Comparison of ENCODE assay signal across 8 cellular contexts in the genomic region with DNA sequence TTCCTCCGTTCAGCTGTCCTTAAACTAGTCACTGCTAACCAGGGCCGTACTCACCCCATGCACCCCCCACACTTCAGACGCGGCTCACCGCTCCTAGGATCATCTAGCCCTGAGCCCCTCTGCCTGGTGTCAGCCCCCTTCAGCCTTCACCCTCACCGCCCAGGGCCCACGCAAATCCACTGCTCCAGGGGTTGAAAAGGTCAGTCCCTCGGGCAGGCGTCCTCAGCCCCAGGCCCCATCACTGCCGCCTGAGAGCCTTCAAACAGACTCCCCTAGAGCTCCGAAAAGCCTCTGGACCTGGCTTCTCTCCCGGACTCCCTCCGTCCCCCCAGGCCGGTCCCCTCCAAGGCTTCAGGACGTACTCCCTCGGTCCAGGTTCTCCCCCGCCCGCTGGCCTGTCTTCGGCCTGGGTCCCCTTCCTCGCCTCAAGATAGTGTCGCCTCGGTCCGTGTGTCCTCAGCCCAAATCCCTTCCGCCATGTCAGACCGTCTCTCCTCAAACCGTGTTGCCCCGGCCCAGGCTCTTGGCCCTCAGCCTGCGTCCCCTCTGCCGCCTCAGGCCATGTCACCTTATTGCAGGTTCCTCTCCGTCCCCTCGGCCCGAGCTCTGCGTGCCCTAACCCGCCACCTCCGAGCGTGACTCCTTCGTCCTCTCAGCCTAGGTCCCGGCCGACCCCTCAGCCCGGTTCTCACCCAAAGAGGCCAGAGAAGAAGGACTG. TPM values are rescaled to one million over a fixed set of nuclear protein-coding genes. Genes with fewer than 3 reads are reported as not detected.
DNase-seq lines count a peak whose midpoint lies in the region; ATAC-seq and TF ChIP-seq lines count a peak whose summit lies in the region.

No MANE protein-coding gene starts in this region.

- peaks cover 94% of the 10 kb centered on the region for H3K4me1 Mint-ChIP-seq in CD4-positive, alpha-beta T cell (ENCODE audit: low read depth)
- peaks cover 84% of the 10 kb centered on the region for H3K4me1 Mint-ChIP-seq in activated naive CD8-positive, alpha-beta T cell (ENCODE audit: low read depth)

- H3K27ac ChIP-seq in CD4-positive, alpha-beta T cell (ENCODE audit: low read depth, low read length) = peak overlapping the region; percentile 93
- peak overlapping the region; percentile 94 for H3K27ac ChIP-seq in suprapubic skin

- DNase-seq in CD4-positive, alpha-beta T cell = no peak
- DNase-seq in islet precursor cell (peak; percentile 48), suprapubic skin (ENCODE audit: low spot score in 2 of 2) (peak; percentile 84 to 86), nucleus accumbens (lab: John Stamatoyannopoulos, UW) (no peak), NCI-H524 (lab: John Stamatoyannopoulos, UW) (no peak), GOT3 (lab: John Stamatoyannopoulos, UW) (no peak)

- peaks cover 54% of the 10 kb centered on the region for H3K4me1 ChIP-seq in suprapubic skin

- no peaks in the 10 kb centered on the region for H3K9me3 Mint-ChIP-seq in CD4-positive, alpha-beta T cell
- H3K9me3 Mint-ChIP-seq in activated naive CD8-positive, alpha-beta T cell (ENCODE audit: low read depth) = no peaks in the 10 kb centered on the region

- peaks cover 50% of the 10 kb centered on the region for H3K36me3 Mint-ChIP-seq in CD4-positive, alpha-beta T cell (ENCODE audit: low read depth)
- H3K36me3 Mint-ChIP-seq in activated naive CD8-positive, alpha-beta T cell = no peaks in the 10 kb centered on the region

- no peak for TF ChIP-seq POLR2A in suprapubic skin (IDR thresholded peaks at IDR 0.05)

- no peaks in the 10 kb centered on the region for H3K36me3 ChIP-seq in suprapubic skin

- no peaks in the 10 kb centered on the region for H3K27me3 ChIP-seq in CD4-positive, alpha-beta T cell (ENCODE audit: control insufficient read depth, insufficient read depth, low read length)
- no peaks in the 10 kb centered on the region for H3K27me3 ChIP-seq in suprapubic skin

- TF ChIP-seq EP300 in suprapubic skin (IDR thresholded peaks at IDR 0.05) = no peak

- peak overlapping the region; percentile 96 for H3K27ac Mint-ChIP-seq in CD4-positive, alpha-beta T cell
- peak overlapping the region; percentile 96 for H3K27ac Mint-ChIP-seq in activated naive CD8-positive, alpha-beta T cell

- POLR2A ChIA-PET in CD4-positive, alpha-beta T cell (lab: Charles Lee) = interaction anchor here (1.2 to 3.8 kb wide), 4 partner anchors 13 to 94 kb away, joined by 3 to 30 read pairs (median 16); a partner anchor contains a TSS

- intact Hi-C loops in CD4-positive, alpha-beta T cell (cut with DNase I, micrococcal nuclease) = loop anchor here (2.0 kb wide), 5 partner anchors 58 to 184 kb away; a partner anchor contains a TSS

- H3K4me3 ChIP-seq in suprapubic skin = peak overlapping the region; percentile 96

- ATAC-seq in CD4-positive, alpha-beta T cell (ENCODE audit: poor library complexity) = no peak
- peak; percentile 2 for ATAC-seq in HG02884 (IDR thresholded peaks at IDR 0.05; ENCODE audit: unreplicated experiment)

- CTCF ChIA-PET in CD4-positive, alpha-beta T cell (lab: Charles Lee) = interaction anchor here (1.6 to 3.5 kb wide), 3 partner anchors 30 to 103 kb away, joined by 8 to 22 read pairs (median 9); a partner anchor contains a TSS

- no peak for TF ChIP-seq CTCF in CD4-positive, alpha-beta T cell (IDR thresholded peaks at IDR 0.05)
- no peak for TF ChIP-seq CTCF in suprapubic skin (IDR thresholded peaks at IDR 0.05)

- H3K27me3 Mint-ChIP-seq in CD4-positive, alpha-beta T cell = no peaks in the 10 kb centered on the region
- no peaks in the 10 kb centered on the region for H3K27me3 Mint-ChIP-seq in activated naive CD8-positive, alpha-beta T cell

- H3K4me3 Mint-ChIP-seq in CD4-positive, alpha-beta T cell = peak overlapping the region; percentile 99
- peak overlapping the region; percentile 97 for H3K4me3 Mint-ChIP-seq in activated naive CD8-positive, alpha-beta T cell

- H3K9me3 ChIP-seq in CD4-positive, alpha-beta T cell (ENCODE audit: control insufficient read depth, low read length) = no peaks in the 10 kb centered on the region
- no peaks in the 10 kb centered on the region for H3K9me3 ChIP-seq in suprapubic skin

- WGBS in suprapubic skin = 8% methylated on average over 28 of the region's 40 CpGs

RNA-seq across cellular contexts. Expression of a gene that starts 0.6 kb away (rescaled TPM):
- total RNA-seq in CD4-positive, alpha-beta T cell = 100 to 1,000 TPM; 135 to 145 TPM
- total RNA-seq in suprapubic skin = 100 to 1,000 TPM; 170 to 232 (median 193) TPM

RNA-seq across cellular contexts. Expression of a gene that starts 30.3 kb away (rescaled TPM):
- total RNA-seq in CD4-positive, alpha-beta T cell = 1 to 10 TPM; 3.6 to 4.5 TPM
- total RNA-seq in suprapubic skin = 10 to 100 TPM in 1 of 4 donors, 1 to 10 TPM in 3; 4.3 to 16.3 (median 5.9) TPM

RNA-seq across cellular contexts. Expression of a gene that starts 42.6 kb away (rescaled TPM):
- not detected for total RNA-seq in CD4-positive, alpha-beta T cell
- total RNA-seq in suprapubic skin = 1 to 10 TPM in 1 of 4 donors, under 1 TPM in 2, not detected in 1; 0.26 to 1.2 (median 0.38) TPM

RNA-seq across cellular contexts. Expression of a gene that starts 58.6 kb away (rescaled TPM):
- under 1 TPM; 0.81 to 0.88 TPM for total RNA-seq in CD4-positive, alpha-beta T cell
- under 1 TPM in 3 of 4 donors, not detected in 1; 0.49 to 0.80 (median 0.51) TPM for total RNA-seq in suprapubic skin

Comparison
In these comparisons a context has a peak if more than half of its experiments do, and no peak if none do; other contexts are left out.
1. DNase-seq: peak in islet precursor cell (single experiment) and suprapubic skin (2 of 2); none in CD4-positive, alpha-beta T cell (0 of 10), nucleus accumbens (0 of 56), NCI-H524 (0 of 2) and GOT3 (single experiment).